ENCODE assay signal across 1 cellular context in genomic region chr15:89812847-89813320, GRCh38.
A peak's percentile ranks its signal among the peaks of the same experiment; 100 is the strongest.
TF ChIP-seq lines count a peak whose summit lies in the region.

No MANE protein-coding gene starts in this region.

TF ChIP-seq in HepG2, 621 proteins besides CTCF, POLR2A, EP300 and RAD21 (continued from another document):
- TF ChIP-seq SKIL (CRISPR knock-in tag; IDR thresholded peaks at IDR 0.05; ENCODE audit: borderline replicate concordance) (no peak), ZNF274 (CRISPR knock-in tag; IDR thresholded peaks at IDR 0.05) (no peak), ZNF572 (CRISPR knock-in tag; IDR thresholded peaks at IDR 0.05) (0 out of 2 replicates have a peak, but pooled peaks have one; percentile 39), HNF1B (CRISPR knock-in tag; IDR thresholded peaks at IDR 0.05) (no peak), ZNF318 (CRISPR knock-in tag; IDR thresholded peaks at IDR 0.05) (no peak), ZNF432 (CRISPR knock-in tag; IDR thresholded peaks at IDR 0.05; ENCODE audit: borderline replicate concordance) (no peak), KDM3A (CRISPR knock-in tag; IDR thresholded peaks at IDR 0.05; ENCODE audit: low read depth) (no peak), PITX1 (CRISPR knock-in tag; IDR thresholded peaks at IDR 0.05) (no peak), ZNF20 (CRISPR knock-in tag; IDR thresholded peaks at IDR 0.05) (no peak), ZNF549 (CRISPR knock-in tag; IDR thresholded peaks at IDR 0.05) (no peak)
